In the genomic region with DNA sequence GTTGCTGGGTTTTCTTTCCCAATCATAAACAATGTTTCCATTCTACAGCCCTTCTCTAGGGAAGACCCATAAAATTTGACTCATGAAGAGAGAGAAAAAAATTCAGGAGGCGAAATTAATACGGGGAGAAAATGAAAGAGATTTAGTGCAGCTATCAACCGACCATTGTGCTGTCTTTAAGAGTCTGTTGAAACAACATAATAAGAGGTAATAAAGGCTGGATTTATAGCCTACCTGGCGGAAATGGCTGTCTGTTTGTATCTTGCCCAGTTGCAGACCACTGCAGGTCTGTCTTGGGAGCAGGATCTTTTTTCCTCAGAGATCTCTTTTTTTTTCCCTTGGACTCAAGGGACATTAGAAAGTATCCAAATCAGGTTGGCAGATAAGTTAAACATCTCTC, we compare ENCODE assay signal across 7 cellular contexts.
"Had no signal": no experiment of that assay in that cellular context is flagged by ENCODE, and none has a peak within 500 bp of the region (broad histone marks: within the 10 kb centered on the region; RNA-seq: fewer than 3 reads in every experiment).

No MANE protein-coding gene starts in this region.

- H3K4me3 ChIP-seq: esophagus squamous epithelium, smooth muscle cell had no signal

- DNase-seq: activated CD4-positive, alpha-beta T cell treated with anti-CD3 and anti-CD28 coated beads, Interleukin-2, amount 50 U/mL, for 1 hour; activated CD4-positive, CD25-positive, alpha-beta regulatory T cell; activated naive CD4-positive, alpha-beta T cell treated with anti-CD3 and anti-CD28 coated beads, Interleukin-2, amount 10 ng/mL, durations not matched to agents 7 days and 5 days; activated T-cell treated with anti-CD3 and anti-CD28 coated beads for 4 hours; esophagus squamous epithelium; kidney had no signal
